8 cellular contexts compared by ENCODE assay signal in the genomic region with DNA sequence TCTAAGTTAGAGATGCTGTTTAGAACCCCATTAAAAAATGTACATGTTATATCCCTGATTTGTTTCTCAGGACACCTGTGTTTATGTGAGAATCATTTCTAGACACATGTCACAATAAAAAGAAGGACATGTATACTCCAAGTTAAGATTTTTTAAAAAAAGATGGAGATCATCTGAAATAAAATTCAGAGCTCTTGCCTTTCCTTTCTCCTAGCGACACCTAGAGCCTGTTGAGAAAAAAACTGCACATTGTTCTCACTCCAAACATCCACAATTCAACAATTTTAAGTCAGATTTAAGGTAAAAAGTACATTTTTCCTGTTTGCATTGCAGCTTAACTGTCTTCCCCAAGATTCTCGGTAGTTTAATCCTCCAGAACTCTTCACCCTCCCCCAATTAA.
A peak's percentile ranks its signal among the peaks of the same experiment; 100 is the strongest.
DNase-seq lines count a peak whose midpoint lies in the region; ATAC-seq and TF ChIP-seq lines count a peak whose summit lies in the region.
"Not testable (repeated sequence)": the region's sequence is repeated elsewhere in the genome, so short reads cannot be mapped to it uniquely, and the experiment has no call there.

No MANE protein-coding gene starts in this region.

- not testable (repeated sequence) for ATAC-seq in heart right ventricle

- H3K4me1 ChIP-seq in DOHH2 (ENCODE audit: control insufficient read depth, low read length); OCI-LY1 (ENCODE audit: insufficient read depth, low read length, severe bottlenecking); adipocyte (ENCODE audit: control insufficient read depth, insufficient read depth, low read length); endodermal cell (ENCODE audit: control insufficient read depth, insufficient read depth, low read length); osteoblast (ENCODE audit: insufficient read depth, low read length): not testable (repeated sequence)
- peaks cover 0 to 13% (median 6%) of the 10 kb centered on the region in 9 donors for H3K4me1 ChIP-seq in heart right ventricle

- not testable (repeated sequence) for H3F3A ChIP-seq in DOHH2 (ENCODE audit: control insufficient read depth, insufficient read depth); OCI-LY1 (ENCODE audit: insufficient read depth, low read length)

- in situ Hi-C loops in KBM-7 (cut with MboI; ENCODE audit: low pct_unique_long_range_greater_than_20kb, low sequenced_read_pairs) = not testable (repeated sequence)

- WGBS in endodermal cell (ENCODE audit: insufficient coverage in 1 of 2, insufficient read length in 1 of 2), 2 experiments = 4% methylated on average over 1 of the region's 2 CpGs; no CpG with 5 or more reads in 1 of the 2 experiments
- WGBS in heart right ventricle, 2 donors = 3 to 13% methylated on average over 1 of the region's 2 CpGs

- not testable (repeated sequence) for H4K20me1 ChIP-seq in DOHH2 (ENCODE audit: control insufficient read depth, insufficient read depth, low read depth, low read length); OCI-LY1 (ENCODE audit: insufficient read depth, low read length); osteoblast (ENCODE audit: insufficient read depth, low read length)

- TF ChIP-seq CTCF in 22Rv1 (IDR thresholded peaks at IDR 0.05) (peak; percentile 42), DOHH2 (IDR thresholded peaks at IDR 0.05; ENCODE audit: low read depth, low read length, poor library complexity, severe bottlenecking) (peak; percentile 18), OCI-LY1 (IDR thresholded peaks at IDR 0.05; ENCODE audit: low read length) (peak; percentile 30; the same call in 1 of the 2 replicates), endodermal cell (conservative IDR thresholded peaks at IDR 0.05) (peak; percentile 48), heart right ventricle (IDR thresholded peaks at IDR 0.05) (peak in 6 of 9 donors; percentile 21 to 50 (median 40)), osteoblast (IDR thresholded peaks at IDR 0.05; ENCODE audit: extremely low read depth, low read depth, low read length) (peak; percentile 14)

- H3K4me3 Mint-ChIP-seq in endodermal cell = not testable (repeated sequence)

- not testable (repeated sequence) for H3K9me2 ChIP-seq in DOHH2 (replicated peaks; ENCODE audit: control insufficient read depth, low read length); OCI-LY1 (ENCODE audit: low read depth, low read length)

- not testable (repeated sequence) for H3K27ac Mint-ChIP-seq in endodermal cell

- H3K27me3 ChIP-seq in DOHH2 (ENCODE audit: control insufficient read depth, low read length); OCI-LY1 (ENCODE audit: insufficient read depth, low read length); adipocyte (replicated peaks; ENCODE audit: control insufficient read depth, insufficient read depth, low read length); osteoblast (ENCODE audit: insufficient read depth, low read length): not testable (repeated sequence)
- peaks cover 49% of the 10 kb centered on the region for H3K27me3 ChIP-seq in endodermal cell (ENCODE audit: control insufficient read depth, insufficient read depth, low read length, poor library complexity, severe bottlenecking)
- peaks cover 0 to 38% (median 19%) of the 10 kb centered on the region in 7 donors for H3K27me3 ChIP-seq in heart right ventricle

- H3K4me2 ChIP-seq in DOHH2 (ENCODE audit: low read length); OCI-LY1 (ENCODE audit: low read length); osteoblast (ENCODE audit: insufficient read depth, low read length): not testable (repeated sequence)

- not testable (repeated sequence) for H3K79me2 ChIP-seq in DOHH2 (ENCODE audit: control insufficient read depth, low read length); OCI-LY1 (ENCODE audit: insufficient read depth, low read length); osteoblast (ENCODE audit: insufficient read depth, low read length)

- not testable (repeated sequence) for H3K36me3 Mint-ChIP-seq in endodermal cell (ENCODE audit: low read depth)

- not testable (repeated sequence) for H3K9me3 Mint-ChIP-seq in endodermal cell

- not testable (repeated sequence) for H3K9me3 ChIP-seq in DOHH2 (ENCODE audit: control insufficient read depth, insufficient read depth, low read length); OCI-LY1 (ENCODE audit: low read length); adipocyte (ENCODE audit: control insufficient read depth, low read length); endodermal cell (ENCODE audit: control insufficient read depth, low read length); heart right ventricle; osteoblast (ENCODE audit: low read depth, low read length)

- H3K27ac ChIP-seq in 22Rv1; DOHH2 (ENCODE audit: low read depth, low read length); OCI-LY1 (ENCODE audit: low read depth, low read length, poor library complexity, severe bottlenecking); endodermal cell (ENCODE audit: low read depth, low read length); heart right ventricle; osteoblast (ENCODE audit: low read depth, low read length): not testable (repeated sequence)

- intact Hi-C loops in heart right ventricle (cut with DNase I) = loop anchor here in 7 of 10 donors (5.0 to 10.0 kb wide), 2 partner anchors 161 to 163 kb away; no protein-coding TSS in a partner anchor

- H3K27me3 Mint-ChIP-seq in endodermal cell (ENCODE audit: insufficient read depth) = peaks cover 51% of the 10 kb centered on the region

- not testable (repeated sequence) for H3K36me3 ChIP-seq in DOHH2 (ENCODE audit: control insufficient read depth, low read length); OCI-LY1 (ENCODE audit: insufficient read depth, low read length); adipocyte (ENCODE audit: control insufficient read depth, insufficient read depth, low read length, severe bottlenecking); endodermal cell (ENCODE audit: control insufficient read depth, insufficient read depth, low read length); heart right ventricle; osteoblast (ENCODE audit: insufficient read depth, low read length)

- not testable (repeated sequence) for H3K4me1 Mint-ChIP-seq in endodermal cell

- H3K9ac ChIP-seq in OCI-LY1 (ENCODE audit: low read length); adipocyte (ENCODE audit: low read length); endodermal cell (ENCODE audit: extremely low read depth, low read length, poor library complexity, severe bottlenecking): not testable (repeated sequence)

- not testable (repeated sequence) for H3K4me3 ChIP-seq in DOHH2 (ENCODE audit: low read length); OCI-LY1 (ENCODE audit: low read depth, low read length, poor library complexity, severe bottlenecking); adipocyte (ENCODE audit: low read length); endodermal cell (ENCODE audit: low read length); heart right ventricle; osteoblast (ENCODE audit: insufficient read depth, low read length)

- not testable (repeated sequence) for H2AFZ ChIP-seq in OCI-LY1 (ENCODE audit: low read length); osteoblast (ENCODE audit: low read length)

- DNase-seq in KBM-7 (peak; percentile 10), adipocyte (ENCODE audit: low read depth) (peak; percentile 9)
- not testable (repeated sequence) for DNase-seq in endodermal cell; heart right ventricle; osteoblast (ENCODE audit: insufficient read length, low spot score, missing footprints)
